In genomic region chr10:1127629-1128028, GRCh38 we compare ENCODE assay signal across 15 cellular contexts.
DNase-seq lines count a peak whose midpoint lies in the region; ATAC-seq and TF ChIP-seq lines count a peak whose summit lies in the region.
"Had no signal": no experiment of that assay in that cellular context is flagged by ENCODE, and none has a peak within 500 bp of the region (broad histone marks: within the 10 kb centered on the region; RNA-seq: fewer than 3 reads in every experiment).

No MANE protein-coding gene starts in this region.

- POLR2A ChIA-PET in RWPE1 (lab: Yijun Ruan, JAX; ENCODE audit: low non-redundant PET) = no interaction called here

- no peak overlapping the region for H3K4me3 ChIP-seq in colonic mucosa
- no peak overlapping the region for H3K4me3 ChIP-seq in vagina
- H3K4me3 ChIP-seq: A549 had no signal

- intact Hi-C loops in Right ventricle myocardium inferior (cut with DNase I) (no loop called here), cardiac septum (cut with DNase I) (no loop called here), colonic mucosa (cut with DNase I) (no loop called here), vagina (cut with DNase I) (no loop called here)

- CTCF ChIA-PET in RWPE1 (lab: Yijun Ruan, JAX) = interaction anchor here (0.6 kb wide), 1 partner anchor 56 kb away, joined by 3 read pairs; no protein-coding TSS in a partner anchor

- no peak overlapping the region for H3K9ac ChIP-seq in colonic mucosa (ENCODE audit: low read depth in 2 of 2, low read length in 2 of 2)

- TF ChIP-seq CTCF in RWPE1 (conservative IDR thresholded peaks at IDR 0.05; ENCODE audit: low read depth) (no peak), colonic mucosa (IDR thresholded peaks at IDR 0.05) (no peak), vagina (IDR thresholded peaks at IDR 0.05) (no peak)

- DNase-seq in Right ventricle myocardium inferior (ENCODE audit: missing footprints) = no peak
- DNase-seq in cardiac septum (ENCODE audit: low spot score) = no peak
- DNase-seq in RWPE1 (ENCODE audit: low spot score) = no peak
- peak; percentile 5 for DNase-seq in colonic mucosa
- DNase-seq in vagina (ENCODE audit: extremely low spot score in 2 of 2) = peak; percentile 72 to 74
- no peak for DNase-seq in NCI-H1694 (lab: John Stamatoyannopoulos, UW)
- DNase-seq: BE2C; Caco-2; CD8-positive, alpha-beta T cell; DND-41; GDM1; HCEC 1CT; IMR-90 had no signal

- H3K27ac ChIP-seq in RWPE1 (peak overlapping the region; percentile 25; the same call in 1 of the 2 replicates), colonic mucosa (no peak overlapping the region), vagina (no peak overlapping the region)
- H3K27ac ChIP-seq: A549 had no signal

- no peak for TF ChIP-seq POLR2A in vagina (IDR thresholded peaks at IDR 0.05)

- H3K9me3 ChIP-seq in colonic mucosa = no peaks in the 10 kb centered on the region
- no peaks in the 10 kb centered on the region for H3K9me3 ChIP-seq in vagina
- H3K9me3 ChIP-seq: A549, BE2C, Caco-2 had no signal

- no peaks in the 10 kb centered on the region for H3K27me3 ChIP-seq in colonic mucosa
- no peaks in the 10 kb centered on the region for H3K27me3 ChIP-seq in vagina
- H3K27me3 ChIP-seq: BE2C had no signal

- ATAC-seq in Right ventricle myocardium inferior = peak; percentile 9
- ATAC-seq in GM21360 (IDR thresholded peaks at IDR 0.05; ENCODE audit: unreplicated experiment) = no peak
- ATAC-seq: A549; CD8-positive, alpha-beta T cell had no signal

- peaks cover 23% of the 10 kb centered on the region for H3K36me3 ChIP-seq in colonic mucosa
- H3K36me3 ChIP-seq in vagina = peaks cover 0 to 57% of the 10 kb centered on the region in 2 donors

- no peaks in the 10 kb centered on the region for H3K4me1 ChIP-seq in colonic mucosa
- no peaks in the 10 kb centered on the region for H3K4me1 ChIP-seq in vagina
- H3K4me1 ChIP-seq: A549, BE2C, Caco-2 had no signal

Comparison
In these comparisons a context has a peak if more than half of its experiments do, and no peak if none do; other contexts are left out.
1. DNase-seq: peak in colonic mucosa (single experiment) and vagina (2 of 2); none in Right ventricle myocardium inferior (single experiment), cardiac septum (single experiment), RWPE1 (single experiment) and NCI-H1694 (single experiment).